Comparison of ENCODE assay signal across 22 cellular contexts in the genomic region with DNA sequence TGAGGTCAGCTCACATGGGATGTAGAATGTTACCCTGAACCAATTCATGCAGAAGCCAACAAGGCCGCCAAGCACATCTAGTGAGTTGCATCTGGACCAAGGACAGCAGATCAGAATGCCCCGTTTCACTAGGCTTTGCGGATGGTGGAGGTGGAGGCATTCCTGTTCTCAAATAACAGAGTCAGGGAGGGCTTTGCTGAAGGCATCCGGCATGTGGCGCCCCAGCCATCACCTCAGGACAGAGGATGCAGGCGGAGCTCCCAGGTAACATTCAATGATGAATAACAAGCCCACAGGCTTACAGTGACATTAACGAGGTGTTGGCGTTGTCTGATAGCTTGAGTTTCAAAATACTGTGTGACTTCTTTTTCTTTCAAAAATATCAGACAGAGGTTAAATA.
"Had no signal": no experiment of that assay in that cellular context is flagged by ENCODE, and none has a peak within 500 bp of the region (broad histone marks: within the 10 kb centered on the region; RNA-seq: fewer than 3 reads in every experiment).

No MANE protein-coding gene starts in this region.

- H3K27ac Mint-ChIP-seq: activated B cell treated with CpG ODN at 0.5 μM for 24 hours; activated CD4-positive, alpha-beta memory T cell treated with anti-CD3 and anti-CD28 coated beads for 36 hours; activated naive CD4-positive, alpha-beta T cell treated with anti-CD3 and anti-CD28 coated beads, Interleukin-2, amount 10 ng/mL, durations not matched to agents 7 days and 5 days; natural killer cell; progenitor cell of endocrine pancreas; stimulated activated naive B cell treated with anti-CD40 and anti-IgM and Interleukin-4, amounts not matched to agents 10 μg/mL and 1 μg/mL and 100 μg/mL, for 72 hours had no signal

- H3K9me3 ChIP-seq: sigmoid colon, uterus had no signal

- H3K4me1 ChIP-seq: uterus had no signal

- H3K9me3 Mint-ChIP-seq: activated B cell treated with CpG ODN at 0.5 μM for 24 hours; activated CD4-positive, alpha-beta memory T cell treated with anti-CD3 and anti-CD28 coated beads for 36 hours; activated naive CD4-positive, alpha-beta T cell treated with anti-CD3 and anti-CD28 coated beads, Interleukin-2, amount 10 ng/mL, durations not matched to agents 7 days and 5 days; natural killer cell; stimulated activated naive B cell treated with anti-CD40 and anti-IgM and Interleukin-4, amounts not matched to agents 10 μg/mL and 1 μg/mL and 100 μg/mL, for 72 hours had no signal

- H3K27me3 ChIP-seq: sigmoid colon, uterus had no signal

- H3K36me3 ChIP-seq: sigmoid colon, uterus had no signal

- DNase-seq: activated B cell treated with CpG ODN at 0.5 μM for 24 hours; activated CD4-positive, alpha-beta memory T cell treated with anti-CD3 and anti-CD28 coated beads for 36 hours; activated CD4-positive, alpha-beta T cell treated with anti-CD3 and anti-CD28 coated beads for 4 hours; activated effector memory CD4-positive, alpha-beta T cell treated with anti-CD3 and anti-CD28 coated beads, Interleukin-2, amount 50 U/mL, for 16 hours; activated naive CD4-positive, alpha-beta T cell treated with anti-CD3 and anti-CD28 coated beads, Interleukin-2, amount 10 ng/mL, durations not matched to agents 7 days and 5 days; activated T-cell treated with anti-CD3 and anti-CD28 coated beads for 4 hours; amygdala; cerebellar nuclear complex; cortex of kidney; foreskin melanocyte; left ventricle myocardium superior; mammary epithelial cell; midbrain; natural killer cell; retina; sigmoid colon; stimulated activated CD4-positive, alpha-beta T cell treated with anti-CD3 and anti-CD28 coated beads, Interleukin-2, amount 100 ng/mL, for 48 hours; stimulated activated CD8-positive, alpha-beta memory T cell treated with anti-CD3 and anti-CD28 coated beads, Interleukin-4, amount 100 ng/mL, for 48 hours; stimulated activated naive B cell treated with anti-CD40 and anti-IgM and Interleukin-4, amounts not matched to agents 10 μg/mL and 1 μg/mL and 100 μg/mL, for 72 hours; trophoblast cell; uterus had no signal

- H3K4me1 Mint-ChIP-seq: activated B cell treated with CpG ODN at 0.5 μM for 24 hours; activated naive CD4-positive, alpha-beta T cell treated with anti-CD3 and anti-CD28 coated beads, Interleukin-2, amount 10 ng/mL, durations not matched to agents 7 days and 5 days; natural killer cell; stimulated activated naive B cell treated with anti-CD40 and anti-IgM and Interleukin-4, amounts not matched to agents 10 μg/mL and 1 μg/mL and 100 μg/mL, for 72 hours had no signal

- H3K36me3 Mint-ChIP-seq: activated CD4-positive, alpha-beta memory T cell treated with anti-CD3 and anti-CD28 coated beads for 36 hours; activated naive CD4-positive, alpha-beta T cell treated with anti-CD3 and anti-CD28 coated beads, Interleukin-2, amount 10 ng/mL, durations not matched to agents 7 days and 5 days; natural killer cell; stimulated activated naive B cell treated with anti-CD40 and anti-IgM and Interleukin-4, amounts not matched to agents 10 μg/mL and 1 μg/mL and 100 μg/mL, for 72 hours had no signal

- H3K27ac ChIP-seq: sigmoid colon, uterus had no signal

- H3K4me3 ChIP-seq: sigmoid colon, uterus had no signal

- ATAC-seq: left ventricle myocardium superior; natural killer cell; stimulated activated naive B cell treated with anti-CD40 and anti-IgM and Interleukin-4, amounts not matched to agents 10 μg/mL and 1 μg/mL and 100 μg/mL, for 72 hours had no signal

- H3K4me3 Mint-ChIP-seq: activated B cell treated with CpG ODN at 0.5 μM for 24 hours; activated CD4-positive, alpha-beta memory T cell treated with anti-CD3 and anti-CD28 coated beads for 36 hours; activated naive CD4-positive, alpha-beta T cell treated with anti-CD3 and anti-CD28 coated beads, Interleukin-2, amount 10 ng/mL, durations not matched to agents 7 days and 5 days; natural killer cell; stimulated activated naive B cell treated with anti-CD40 and anti-IgM and Interleukin-4, amounts not matched to agents 10 μg/mL and 1 μg/mL and 100 μg/mL, for 72 hours had no signal
